In genomic region chr2:24625728-24626484, GRCh38 we compare ENCODE assay signal across 26 cellular contexts.
A peak's percentile ranks its signal among the peaks of the same experiment; 100 is the strongest.
DNase-seq lines count a peak whose midpoint lies in the region; ATAC-seq, FAIRE-seq and TF ChIP-seq lines count a peak whose summit lies in the region.
"Had no signal": no experiment of that assay in that cellular context is flagged by ENCODE, and none has a peak within 500 bp of the region (broad histone marks: within the 10 kb centered on the region; RNA-seq: fewer than 3 reads in every experiment).

No MANE protein-coding gene starts in this region.

- no peaks in the 10 kb centered on the region for H3K9me3 ChIP-seq in HepG2 (ENCODE audit: low read length)
- H3K9me3 ChIP-seq in right lobe of liver, result no peaks in the 10 kb centered on the region
- no peaks in the 10 kb centered on the region for H3K9me3 ChIP-seq in SK-N-MC (ENCODE audit: low read depth, low read length)
- no peaks in the 10 kb centered on the region for H3K9me3 ChIP-seq in left lung
- H3K9me3 ChIP-seq in upper lobe of right lung, result no peaks in the 10 kb centered on the region
- H3K9me3 ChIP-seq: heart right ventricle, left ventricle myocardium inferior had no signal

- H3K27me3 Mint-ChIP-seq in HFFc6 (ENCODE audit: insufficient read depth), result no peaks in the 10 kb centered on the region; the same call in 1 of the 2 replicates
- H3K27me3 Mint-ChIP-seq: activated CD8-positive, alpha-beta memory T cell treated with anti-CD3 and anti-CD28 coated beads, Interleukin-2, amount 10 ng/mL, durations not matched to agents 7 days and 5 days; stimulated activated naive CD8-positive, alpha-beta T cell treated with anti-CD3 and anti-CD28 coated beads, Interleukin-15, Interleukin-2, amounts not matched to agents 100 ng/mL and 50 ng/mL, for 24 hours had no signal

- intact Hi-C loops in HepG2 (cut with micrococcal nuclease; ENCODE audit: unreplicated experiment), result no loop called here
- intact Hi-C loops in right lobe of liver (cut with DNase I), result no loop called here
- intact Hi-C loops in left lung (cut with DNase I), result no loop called here
- intact Hi-C loops in upper lobe of right lung (cut with DNase I), result no loop called here

- DNase-seq in HepG2 (ENCODE audit: low spot score), result no peak
- no peak for DNase-seq in right lobe of liver
- DNase-seq in SK-N-MC (ENCODE audit: low read depth, low spot score), result no peak
- DNase-seq in left lung, result no peak
- no peak for DNase-seq in upper lobe of right lung
- DNase-seq in HFFc6, result no peak
- no peak for DNase-seq in activated CD4-positive, alpha-beta T cell treated with anti-CD3 and anti-CD28 coated beads for 48 hours
- DNase-seq: activated CD4-positive, alpha-beta T cell treated with anti-CD3 and anti-CD28 coated beads, Interleukin-2, amount 50 U/mL, for 1 hour; activated CD8-positive, alpha-beta memory T cell treated with anti-CD3 and anti-CD28 coated beads, Interleukin-2, amount 10 ng/mL, durations not matched to agents 7 days and 5 days; C1 segment of cervical spinal cord; dorsolateral prefrontal cortex; heart right ventricle; left ventricle myocardium inferior; NCI-H1092; NCI-H2081 treated with DMSO at 0.1 percent for 48 hours; NCI-H526; posterior cingulate gyrus had no signal

- H3K27me3 ChIP-seq in HepG2 (ENCODE audit: control insufficient read depth in 1 of 2, insufficient read depth in 2 of 2, low read length in 2 of 2) (no peaks in the 10 kb centered on the region), right lobe of liver (no peaks in the 10 kb centered on the region), left lung (no peaks in the 10 kb centered on the region), upper lobe of right lung (no peaks in the 10 kb centered on the region)
- H3K27me3 ChIP-seq: dorsolateral prefrontal cortex, heart right ventricle had no signal

- H3K4me3 ChIP-seq in HepG2 (replicated peaks in 1 of 3; ENCODE audit: insufficient read depth in 1 of 3, low read depth in 2 of 3, low read length in 3 of 3), result no peak overlapping the region
- H3K4me3 ChIP-seq in right lobe of liver, result no peak overlapping the region
- H3K4me3 ChIP-seq in SK-N-MC, result peak overlapping the region; percentile 36; the same call in 1 of the 2 replicates
- H3K4me3 ChIP-seq in left lung, result no peak overlapping the region
- no peak overlapping the region for H3K4me3 ChIP-seq in upper lobe of right lung
- H3K4me3 ChIP-seq: dorsolateral prefrontal cortex, heart right ventricle, left ventricle myocardium inferior had no signal

- no peak for TF ChIP-seq RAD21 in HepG2 (CRISPR knock-in tag; IDR thresholded peaks at IDR 0.05)

- H3K9ac ChIP-seq in HepG2 (ENCODE audit: insufficient read depth, low read depth, low read length) (no peak overlapping the region), SK-N-MC (ENCODE audit: insufficient read length) (no peak overlapping the region)

- peaks cover 6% of the 10 kb centered on the region; the same call in 1 of the 2 replicates for H3K4me1 Mint-ChIP-seq in HFFc6 (ENCODE audit: low read depth)

- TF ChIP-seq EP300 in HepG2 (IDR thresholded peaks at IDR 0.05; ENCODE audit: low read depth in 2 of 2, low read length in 2 of 2) (no peak), HepG2 (CRISPR knock-in tag; IDR thresholded peaks at IDR 0.05; ENCODE audit: borderline replicate concordance) (no peak)

- POLR2A ChIA-PET in HepG2 (lab: Yijun Ruan, JAX), result interaction anchor here (0.7 kb wide), 1 partner anchor 449 kb away, joined by 3 read pairs; no protein-coding TSS in a partner anchor

- no peak for ATAC-seq in HepG2
- ATAC-seq in right lobe of liver, result no peak
- peak; percentile 76 for ATAC-seq in left lung
- ATAC-seq in upper lobe of right lung, result peak; percentile 48
- no peak for ATAC-seq in HG03460 (IDR thresholded peaks at IDR 0.05; ENCODE audit: unreplicated experiment)
- ATAC-seq: activated CD8-positive, alpha-beta memory T cell treated with anti-CD3 and anti-CD28 coated beads, Interleukin-2, amount 10 ng/mL, durations not matched to agents 7 days and 5 days; activated naive CD4-positive, alpha-beta T cell treated with anti-CD3 and anti-CD28 coated beads, Interleukin-2, amount 50 U/mL, for 72 hours; sciatic nerve had no signal

- no peak for FAIRE-seq in HepG2 (lab: Jason Lieb, UNC)
- FAIRE-seq: astrocyte, H54 had no signal

- TF ChIP-seq POLR2A in HepG2 (IDR thresholded peaks at IDR 0.05; ENCODE audit: insufficient read depth in 1 of 2, low read depth in 2 of 2, low read length in 2 of 2), result no peak
- no peak for TF ChIP-seq POLR2A in right lobe of liver (IDR thresholded peaks at IDR 0.05)

- H3K36me3 Mint-ChIP-seq in HFFc6 (ENCODE audit: low read depth), result no peaks in the 10 kb centered on the region
- H3K36me3 Mint-ChIP-seq: activated naive CD4-positive, alpha-beta T cell treated with anti-CD3 and anti-CD28 coated beads, Interleukin-2, amount 50 U/mL, for 72 hours had no signal

- H3K4me2 ChIP-seq in HepG2 (ENCODE audit: low read depth, low read length), result no peak overlapping the region

- H3K27ac ChIP-seq in HepG2 (ENCODE audit: extremely low read length, insufficient read depth, low read length) (no peak overlapping the region), right lobe of liver (no peak overlapping the region), SK-N-MC (peak overlapping the region; percentile 72), left lung (no peak overlapping the region), upper lobe of right lung (no peak overlapping the region)
- H3K27ac ChIP-seq: dorsolateral prefrontal cortex, epithelial cell of prostate, heart right ventricle, left ventricle myocardium inferior, RWPE1 had no signal

- H3K36me3 ChIP-seq in HepG2 (replicated peaks in 1 of 2; ENCODE audit: control insufficient read depth in 1 of 2, insufficient read depth in 2 of 2, low read length in 2 of 2) (no peaks in the 10 kb centered on the region), right lobe of liver (no peaks in the 10 kb centered on the region), SK-N-MC (ENCODE audit: insufficient read depth, low read length) (no peaks in the 10 kb centered on the region), left lung (no peaks in the 10 kb centered on the region), upper lobe of right lung (no peaks in the 10 kb centered on the region)
- H3K36me3 ChIP-seq: heart right ventricle, left ventricle myocardium inferior had no signal

- H3K9me3 Mint-ChIP-seq in HFFc6, result no peaks in the 10 kb centered on the region
- H3K9me3 Mint-ChIP-seq: neural crest cell; stimulated activated naive CD8-positive, alpha-beta T cell treated with anti-CD3 and anti-CD28 coated beads, Interleukin-15, Interleukin-2, amounts not matched to agents 100 ng/mL and 50 ng/mL, for 24 hours had no signal

- in situ Hi-C loops in HepG2 (cut with HindIII; ENCODE audit: extremely low pct_ligation_motif_present, low pct_unique_long_range_greater_than_20kb), result no loop called here

- H3K79me2 ChIP-seq in HepG2 (ENCODE audit: insufficient read depth, low read length), result no peaks in the 10 kb centered on the region

- no peak overlapping the region for H3K4me3 Mint-ChIP-seq in HFFc6
- H3K4me3 Mint-ChIP-seq: activated CD8-positive, alpha-beta memory T cell treated with anti-CD3 and anti-CD28 coated beads, Interleukin-2, amount 10 ng/mL, durations not matched to agents 7 days and 5 days; neural crest cell; stimulated activated naive CD8-positive, alpha-beta T cell treated with anti-CD3 and anti-CD28 coated beads, Interleukin-15, Interleukin-2, amounts not matched to agents 100 ng/mL and 50 ng/mL, for 24 hours had no signal

- CTCF ChIA-PET in HepG2 (lab: Yijun Ruan, JAX; ENCODE audit: low intra/inter-chr PET ratio, low total read pairs), result no interaction called here

- H2AFZ ChIP-seq in HepG2 (ENCODE audit: low read length), result no peak overlapping the region

- BruUV-seq in HepG2 (replicated peaks; lab: Mats Ljungman, UMichigan), result no TSS peak

- TF ChIP-seq CTCF in HepG2 (CRISPR knock-in tag; IDR thresholded peaks at IDR 0.05) (no peak), right lobe of liver (IDR thresholded peaks at IDR 0.05) (no peak), left lung (IDR thresholded peaks at IDR 0.05) (no peak), upper lobe of right lung (IDR thresholded peaks at IDR 0.05) (no peak), HFFc6 (IDR thresholded peaks at IDR 0.05) (no peak)

- H3K27ac Mint-ChIP-seq in HFFc6, result no peak overlapping the region
- H3K27ac Mint-ChIP-seq: activated CD8-positive, alpha-beta memory T cell treated with anti-CD3 and anti-CD28 coated beads, Interleukin-2, amount 10 ng/mL, durations not matched to agents 7 days and 5 days; activated naive CD4-positive, alpha-beta T cell treated with anti-CD3 and anti-CD28 coated beads, Interleukin-2, amount 50 U/mL, for 72 hours; stimulated activated naive CD8-positive, alpha-beta T cell treated with anti-CD3 and anti-CD28 coated beads, Interleukin-15, Interleukin-2, amounts not matched to agents 100 ng/mL and 50 ng/mL, for 24 hours had no signal

- H3K4me1 ChIP-seq in HepG2 (ENCODE audit: insufficient read depth, low read length) (no peaks in the 10 kb centered on the region), right lobe of liver (no peaks in the 10 kb centered on the region), left lung (peaks cover 0 to 3% of the 10 kb centered on the region in 2 donors), upper lobe of right lung (peaks cover 13% of the 10 kb centered on the region)

- H4K20me1 ChIP-seq in HepG2 (ENCODE audit: insufficient read depth, low read length), result no peaks in the 10 kb centered on the region

- 59% methylated on average over 3 of the region's 3 CpGs for WGBS in HepG2 (ENCODE audit: low lambda C conversion rate)
- WGBS in right lobe of liver (ENCODE audit: insufficient coverage, low coverage, low lambda C conversion rate, missing lambda C conversion rate), result 94% methylated on average over 3 of the region's 3 CpGs

TF ChIP-seq in HepG2, 621 proteins besides CTCF, POLR2A, EP300 and RAD21:
- TF ChIP-seq MAFK (conservative IDR thresholded peaks at IDR 0.05 in 1 of 2, IDR thresholded peaks at IDR 0.05 in 1 of 2; ENCODE audit: low read length in 2 of 2) (peak; percentile 3 to 48; a peak in 1 of 4 replicates), ZNF550 (CRISPR knock-in tag; IDR thresholded peaks at IDR 0.05; ENCODE audit: borderline replicate concordance) (no peak), MAFF (IDR thresholded peaks at IDR 0.05; ENCODE audit: low read depth, low read length) (peak; percentile 15; the same call in 1 of the 2 replicates)

Comparison
In these comparisons a context has a peak if more than half of its experiments do, and no peak if none do; other contexts are left out.
1. ATAC-seq: peak in left lung (single experiment) and upper lobe of right lung (single experiment); none in HepG2 (single experiment), right lobe of liver (0 of 4) and HG03460 (single experiment).